ENCODE assay signal across 1 cellular context in genomic region chr11:44017443-44018126, GRCh38.
TF ChIP-seq lines count a peak whose summit lies in the region.

No MANE protein-coding gene starts in this region.

TF ChIP-seq in GM23338, 12 proteins besides CTCF, POLR2A, EP300 and RAD21 (continued from another document):
- TF ChIP-seq REST (IDR thresholded peaks at IDR 0.05; ENCODE audit: unreplicated experiment) (no peak), ETS1 (IDR thresholded peaks at IDR 0.05) (no peak), ZNF331 (CRISPR knock-in tag; IDR thresholded peaks at IDR 0.05; ENCODE audit: low read depth) (no peak), NANOG (IDR thresholded peaks at IDR 0.05; ENCODE audit: borderline replicate concordance) (no peak)
